21 cellular contexts compared by ENCODE assay signal in the genomic region with DNA sequence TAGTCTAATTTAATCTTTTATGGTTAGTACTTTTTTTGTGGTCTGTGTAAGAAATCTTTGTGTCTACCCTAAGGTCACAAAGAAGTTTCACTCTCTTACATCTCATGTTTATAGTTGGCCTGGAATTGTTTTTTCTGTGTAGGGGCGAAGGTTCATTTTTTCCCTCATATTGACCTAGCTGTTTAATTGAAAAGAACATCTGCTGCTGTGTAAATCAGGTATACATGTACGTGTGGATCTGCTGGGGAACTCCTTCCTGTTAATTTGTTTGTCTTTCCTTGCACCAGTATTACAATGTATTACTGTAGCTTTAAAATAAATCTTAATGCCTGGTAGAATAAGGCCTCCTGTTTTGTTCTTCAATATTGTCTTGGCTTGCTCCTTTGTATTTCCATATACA. TPM values are rescaled to one million over a fixed set of nuclear protein-coding genes. Genes with fewer than 3 reads are reported as not detected.
DNase-seq lines count a peak whose midpoint lies in the region; ATAC-seq and TF ChIP-seq lines count a peak whose summit lies in the region.
"Had no signal": no experiment of that assay in that cellular context is flagged by ENCODE, and none has a peak within 500 bp of the region (broad histone marks: within the 10 kb centered on the region; RNA-seq: fewer than 3 reads in every experiment).

No MANE protein-coding gene starts in this region.

- H3K27ac Mint-ChIP-seq in glutamatergic neuron (ENCODE audit: unreplicated experiment), result peak overlapping the region; percentile 30
- H3K27ac Mint-ChIP-seq: activated naive CD8-positive, alpha-beta T cell treated with anti-CD3 and anti-CD28 coated beads, Interleukin-2, amount 10 ng/mL, durations not matched to agents 7 days and 5 days; natural killer cell treated with Interleukin-12 subunit alpha and Interleukin-12 subunit beta and Interleukin-15 and Interleukin-18, amount 100 ng/mL, for 72 hours; T-helper 2 cell treated with Interferon-gamma antibody and Interleukin-4, amounts not matched to agents 5 μg/mL and 100 μg/mL, for 36 hours had no signal

- no peak for ATAC-seq in GM21529 (IDR thresholded peaks at IDR 0.05; ENCODE audit: unreplicated experiment)
- ATAC-seq: foreskin keratinocyte; natural killer cell treated with Interleukin-12 subunit alpha and Interleukin-12 subunit beta and Interleukin-15 and Interleukin-18, amount 100 ng/mL, for 72 hours had no signal

- H3K4me1 Mint-ChIP-seq in glutamatergic neuron (ENCODE audit: low read depth, unreplicated experiment), result peaks cover 18% of the 10 kb centered on the region

- H3K9me3 Mint-ChIP-seq in glutamatergic neuron (ENCODE audit: unreplicated experiment), result no peaks in the 10 kb centered on the region
- H3K9me3 Mint-ChIP-seq: activated naive CD8-positive, alpha-beta T cell treated with anti-CD3 and anti-CD28 coated beads, Interleukin-2, amount 10 ng/mL, durations not matched to agents 7 days and 5 days; natural killer cell treated with Interleukin-12 subunit alpha and Interleukin-12 subunit beta and Interleukin-15 and Interleukin-18, amount 100 ng/mL, for 72 hours; T-helper 2 cell treated with Interferon-gamma antibody and Interleukin-4, amounts not matched to agents 5 μg/mL and 100 μg/mL, for 36 hours had no signal

- H3K27me3 Mint-ChIP-seq in glutamatergic neuron (ENCODE audit: unreplicated experiment), result no peaks in the 10 kb centered on the region
- H3K27me3 Mint-ChIP-seq: activated naive CD8-positive, alpha-beta T cell treated with anti-CD3 and anti-CD28 coated beads, Interleukin-2, amount 10 ng/mL, durations not matched to agents 7 days and 5 days; natural killer cell treated with Interleukin-12 subunit alpha and Interleukin-12 subunit beta and Interleukin-15 and Interleukin-18, amount 100 ng/mL, for 72 hours had no signal

- no peaks in the 10 kb centered on the region for H3K36me3 Mint-ChIP-seq in glutamatergic neuron (ENCODE audit: unreplicated experiment)
- H3K36me3 Mint-ChIP-seq: natural killer cell treated with Interleukin-12 subunit alpha and Interleukin-12 subunit beta and Interleukin-15 and Interleukin-18, amount 100 ng/mL, for 72 hours had no signal

- no peak for TF ChIP-seq CTCF in 22Rv1 (IDR thresholded peaks at IDR 0.05)
- TF ChIP-seq CTCF in glutamatergic neuron (IDR thresholded peaks at IDR 0.05; ENCODE audit: partially characterized antibody, unreplicated experiment), result no peak

- H3K4me3 Mint-ChIP-seq in glutamatergic neuron (ENCODE audit: unreplicated experiment), result no peak overlapping the region
- H3K4me3 Mint-ChIP-seq: activated naive CD8-positive, alpha-beta T cell treated with anti-CD3 and anti-CD28 coated beads, Interleukin-2, amount 10 ng/mL, durations not matched to agents 7 days and 5 days; natural killer cell treated with Interleukin-12 subunit alpha and Interleukin-12 subunit beta and Interleukin-15 and Interleukin-18, amount 100 ng/mL, for 72 hours; T-helper 2 cell treated with Interferon-gamma antibody and Interleukin-4, amounts not matched to agents 5 μg/mL and 100 μg/mL, for 36 hours had no signal

- DNase-seq in NCI-H1092 treated with DMSO at 0.1 percent for 48 hours (lab: John Stamatoyannopoulos, UW) (peak; percentile 93), NCI-H526 treated with DMSO at 0.1 percent for 48 hours (lab: John Stamatoyannopoulos, UW) (peak; percentile 1), glutamatergic neuron (no peak), NCI-H2227 (lab: John Stamatoyannopoulos, UW; ENCODE audit: unreplicated experiment) (no peak), cortex of kidney (lab: John Stamatoyannopoulos, UW) (no peak)
- no peak for DNase-seq in stimulated activated CD4-positive, alpha-beta T cell treated with anti-CD3 and anti-CD28 coated beads, Interleukin-4, amount 100 ng/mL, for 4 hours
- DNase-seq: activated CD4-positive, alpha-beta T cell treated with anti-CD3 and anti-CD28 coated beads for 48 hours; activated naive CD8-positive, alpha-beta T cell treated with anti-CD3 and anti-CD28 coated beads, Interleukin-2, amount 10 ng/mL, durations not matched to agents 7 days and 5 days; activated T-cell treated with anti-CD3 and anti-CD28 coated beads for 4 hours; Caco-2; effector CD4-positive, alpha-beta T cell; foreskin keratinocyte; MG63; right cardiac atrium; stimulated activated CD4-positive, alpha-beta T cell treated with anti-CD3 and anti-CD28 coated beads, Interleukin-2, amount 100 ng/mL, for 24 hours; tibial artery had no signal

- peak overlapping the region; percentile 40 for H3K27ac ChIP-seq in 22Rv1
- H3K27ac ChIP-seq: foreskin keratinocyte, RWPE1, tibial artery had no signal

RNA-seq across cellular contexts. Expression of a gene that starts 37.8 kb away (rescaled TPM):
- 43.3 TPM for total RNA-seq in glutamatergic neuron (ENCODE audit: unreplicated experiment)

Comparison
In these comparisons a context has a peak if more than half of its experiments do, and no peak if none do; other contexts are left out.
1. DNase-seq: peak in NCI-H1092 treated with DMSO at 0.1 percent for 48 hours (single experiment) and NCI-H526 treated with DMSO at 0.1 percent for 48 hours (single experiment); none in glutamatergic neuron (single experiment), NCI-H2227 (single experiment), stimulated activated CD4-positive, alpha-beta T cell treated with anti-CD3 and anti-CD28 coated beads, Interleukin-4, amount 100 ng/mL, for 4 hours (0 of 2) and cortex of kidney (single experiment).